ENCODE assay signal across 9 cellular contexts in the genomic region with DNA sequence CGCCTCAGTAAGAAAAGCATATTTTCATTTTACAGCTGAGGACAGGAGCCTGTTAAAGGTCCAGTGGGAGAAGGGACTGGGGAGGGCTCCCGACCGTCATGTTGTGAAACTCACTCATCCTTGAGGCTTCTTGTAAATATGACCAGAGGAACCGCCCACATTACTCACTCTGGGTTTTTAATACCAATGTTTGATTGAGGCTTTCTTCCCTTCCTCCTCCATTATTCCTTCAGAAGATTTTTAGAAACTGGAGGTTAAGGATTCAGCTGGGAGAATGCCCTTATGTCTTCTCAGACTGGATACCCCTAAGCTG.
DNase-seq lines count a peak whose midpoint lies in the region; ATAC-seq and TF ChIP-seq lines count a peak whose summit lies in the region.
"Had no signal": no experiment of that assay in that cellular context is flagged by ENCODE, and none has a peak within 500 bp of the region (broad histone marks: within the 10 kb centered on the region; RNA-seq: fewer than 3 reads in every experiment).

No MANE protein-coding gene starts in this region.

- H3K9me3 Mint-ChIP-seq in osteocyte (ENCODE audit: unreplicated experiment): no peaks in the 10 kb centered on the region
- H3K9me3 Mint-ChIP-seq: naive thymus-derived CD8-positive, alpha-beta T cell had no signal

- H3K4me1 Mint-ChIP-seq in osteocyte (ENCODE audit: unreplicated experiment): no peaks in the 10 kb centered on the region

- H3K4me3 Mint-ChIP-seq in osteocyte (ENCODE audit: unreplicated experiment): no peak overlapping the region
- H3K4me3 Mint-ChIP-seq: naive thymus-derived CD8-positive, alpha-beta T cell had no signal

- H3K36me3 Mint-ChIP-seq in osteocyte (ENCODE audit: unreplicated experiment): peaks cover 39% of the 10 kb centered on the region

- peak overlapping the region; percentile 6; the same call in 1 of the 2 replicates for H3K27ac ChIP-seq in VCaP

- peak; percentile 56 for ATAC-seq in GM18909 (IDR thresholded peaks at IDR 0.05; ENCODE audit: poor library complexity, unreplicated experiment)
- ATAC-seq in HG02798 (IDR thresholded peaks at IDR 0.05; ENCODE audit: poor library complexity, unreplicated experiment): peak; percentile 46
- ATAC-seq: naive thymus-derived CD8-positive, alpha-beta T cell had no signal

- no peak overlapping the region for H3K27ac Mint-ChIP-seq in osteocyte (ENCODE audit: unreplicated experiment)
- H3K27ac Mint-ChIP-seq: naive thymus-derived CD8-positive, alpha-beta T cell had no signal

- DNase-seq in renal cortical epithelial cell (ENCODE audit: low read depth) (peak; percentile 61), hypothalamus (lab: John Stamatoyannopoulos, UW) (no peak), NCI-H1436 (lab: John Stamatoyannopoulos, UW) (no peak), osteocyte (ENCODE audit: extremely low spot score, unreplicated experiment) (no peak)
- DNase-seq: dorsolateral prefrontal cortex; naive thymus-derived CD8-positive, alpha-beta T cell had no signal

- no peaks in the 10 kb centered on the region for H3K27me3 Mint-ChIP-seq in osteocyte (ENCODE audit: unreplicated experiment)
- H3K27me3 Mint-ChIP-seq: naive thymus-derived CD8-positive, alpha-beta T cell had no signal

- TF ChIP-seq CTCF in VCaP (conservative IDR thresholded peaks at IDR 0.05): no peak
- TF ChIP-seq CTCF in osteocyte (IDR thresholded peaks at IDR 0.05): no peak
